12 cellular contexts compared by ENCODE assay signal in the genomic region with DNA sequence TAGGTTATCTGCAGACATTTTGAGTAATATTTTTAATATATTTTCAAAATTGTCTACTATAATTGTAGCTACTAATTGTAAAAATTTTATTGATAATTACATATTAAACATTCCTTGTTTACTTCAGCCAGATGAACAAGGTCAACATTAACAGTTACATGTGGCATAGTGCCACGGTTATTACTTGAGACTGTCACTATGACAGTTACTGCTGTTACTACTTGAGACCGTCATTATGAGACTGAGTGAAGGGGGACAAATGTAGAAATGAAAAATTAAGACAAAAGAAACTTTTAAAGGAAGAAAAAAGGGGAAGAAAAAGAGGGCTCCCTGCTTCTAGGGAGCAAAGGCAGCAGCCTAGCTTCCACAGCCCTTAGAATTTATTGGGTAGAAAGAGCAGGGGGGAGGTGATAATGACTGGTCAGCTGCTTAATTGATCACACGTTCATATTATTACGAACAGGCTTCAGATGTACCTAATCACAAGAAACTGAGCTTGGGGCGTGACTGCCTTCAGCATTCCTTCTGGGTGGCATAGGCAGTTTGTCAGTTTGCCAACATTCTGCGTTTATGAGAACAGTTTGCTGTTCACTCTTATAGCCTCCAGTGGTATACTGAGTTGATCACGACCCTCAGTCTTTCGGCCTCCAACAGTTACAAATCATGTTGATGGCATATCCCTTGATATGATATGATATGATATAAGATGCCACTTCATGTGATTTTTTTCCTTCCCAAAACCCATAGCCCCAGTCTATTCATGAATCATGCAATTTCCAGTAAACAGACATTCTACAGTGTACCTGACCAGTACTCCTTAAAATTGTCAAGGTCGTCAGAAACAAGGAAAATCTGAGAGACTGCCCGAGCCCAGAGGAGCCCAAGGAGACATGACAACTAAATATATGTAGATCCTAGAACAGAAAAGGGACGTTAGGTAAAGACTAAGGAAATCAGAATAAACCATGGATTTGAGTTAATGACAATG. TPM values are rescaled to one million over a fixed set of nuclear protein-coding genes. Genes with fewer than 3 reads are reported as not detected.
DNase-seq lines count a peak whose midpoint lies in the region; ATAC-seq and TF ChIP-seq lines count a peak whose summit lies in the region.
"Had no signal": no experiment of that assay in that cellular context is flagged by ENCODE, and none has a peak within 500 bp of the region (broad histone marks: within the 10 kb centered on the region; RNA-seq: fewer than 3 reads in every experiment).

No MANE protein-coding gene starts in this region.

- no peaks in the 10 kb centered on the region for H3K36me3 ChIP-seq in left lung

- peak overlapping the region; percentile 54 for H3K4me3 Mint-ChIP-seq in MCF 10A (ENCODE audit: unreplicated experiment)
- no peak overlapping the region for H3K4me3 Mint-ChIP-seq in activated T-helper 17 cell treated with anti-CD3 and anti-CD28 coated beads, Interleukin-2, amount 50 U/mL, for 72 hours
- H3K4me3 Mint-ChIP-seq: activated CD4-positive, alpha-beta T cell treated with anti-CD3 and anti-CD28 coated beads for 36 hours had no signal

- H3K27me3 Mint-ChIP-seq in MCF 10A (ENCODE audit: insufficient read depth, unreplicated experiment), result no peaks in the 10 kb centered on the region
- no peaks in the 10 kb centered on the region for H3K27me3 Mint-ChIP-seq in activated T-helper 17 cell treated with anti-CD3 and anti-CD28 coated beads, Interleukin-2, amount 50 U/mL, for 72 hours
- H3K27me3 Mint-ChIP-seq: activated CD4-positive, alpha-beta T cell treated with anti-CD3 and anti-CD28 coated beads for 36 hours; IgD-negative memory B cell had no signal

- H3K4me3 ChIP-seq in left lung, result no peak overlapping the region

- BruUV-seq in MCF 10A (replicated peaks; lab: Mats Ljungman, UMichigan), result TSS peak; percentile 94

- H3K4me1 ChIP-seq in left lung, result peaks cover 6 to 55% of the 10 kb centered on the region in 2 donors

- TF ChIP-seq CTCF in MCF 10A (IDR thresholded peaks at IDR 0.05; ENCODE audit: unreplicated experiment) (no peak), left lung (IDR thresholded peaks at IDR 0.05) (no peak)

- peaks cover 13% of the 10 kb centered on the region for H3K36me3 Mint-ChIP-seq in MCF 10A (ENCODE audit: insufficient read depth, unreplicated experiment)
- H3K36me3 Mint-ChIP-seq in activated T-helper 17 cell treated with anti-CD3 and anti-CD28 coated beads, Interleukin-2, amount 50 U/mL, for 72 hours (ENCODE audit: low read depth), result no peaks in the 10 kb centered on the region
- H3K36me3 Mint-ChIP-seq: IgD-negative memory B cell had no signal

- H3K27ac ChIP-seq in left lung, result peak overlapping the region in 1 of 2 donors; percentile 31

- TF ChIP-seq RAD21 in Ishikawa (IDR thresholded peaks at IDR 0.05; ENCODE audit: low read depth), result no peak

- POLR2A ChIA-PET in MCF 10A (lab: Yijun Ruan, JAX), result interaction anchor here (0.5 to 7.2 kb wide), 11 partner anchors 9 to 232 kb away, joined by 3 to 99 read pairs (median 8); a partner anchor contains a TSS

- intact Hi-C loops in MCF 10A (cut with micrococcal nuclease), result no loop called here
- intact Hi-C loops in left lung (cut with DNase I), result no loop called here

- H3K4me1 Mint-ChIP-seq in MCF 10A (ENCODE audit: insufficient read depth, unreplicated experiment), result peaks cover 43% of the 10 kb centered on the region
- peaks cover 38% of the 10 kb centered on the region for H3K4me1 Mint-ChIP-seq in activated T-helper 17 cell treated with anti-CD3 and anti-CD28 coated beads, Interleukin-2, amount 50 U/mL, for 72 hours

- H3K9me3 Mint-ChIP-seq in MCF 10A (ENCODE audit: unreplicated experiment), result no peaks in the 10 kb centered on the region
- H3K9me3 Mint-ChIP-seq in activated T-helper 17 cell treated with anti-CD3 and anti-CD28 coated beads, Interleukin-2, amount 50 U/mL, for 72 hours, result no peaks in the 10 kb centered on the region
- H3K9me3 Mint-ChIP-seq: IgD-negative memory B cell had no signal

- no peaks in the 10 kb centered on the region for H3K9me3 ChIP-seq in left lung

- no peaks in the 10 kb centered on the region for H3K27me3 ChIP-seq in left lung

- peak overlapping the region; percentile 77 for H3K27ac Mint-ChIP-seq in MCF 10A (ENCODE audit: low read depth, unreplicated experiment)
- no peak overlapping the region for H3K27ac Mint-ChIP-seq in activated T-helper 17 cell treated with anti-CD3 and anti-CD28 coated beads, Interleukin-2, amount 50 U/mL, for 72 hours
- H3K27ac Mint-ChIP-seq: activated CD4-positive, alpha-beta T cell treated with anti-CD3 and anti-CD28 coated beads for 36 hours had no signal

- peak; percentile 19; the same call in 1 of the 2 replicates for TF ChIP-seq EP300 in Ishikawa (IDR thresholded peaks at IDR 0.05; ENCODE audit: borderline replicate concordance)

- ATAC-seq in left lung, result peak; percentile 67
- ATAC-seq in HG02852 (IDR thresholded peaks at IDR 0.05; ENCODE audit: unreplicated experiment), result no peak
- no peak for ATAC-seq in activated T-helper 17 cell treated with anti-CD3 and anti-CD28 coated beads, Interleukin-2, amount 50 U/mL, for 72 hours (replicated peaks)
- ATAC-seq: activated CD4-positive, alpha-beta T cell treated with anti-CD3 and anti-CD28 coated beads for 36 hours had no signal

- CTCF ChIA-PET in MCF 10A (lab: Yijun Ruan, JAX), result interaction anchor here (0.6 to 1.5 kb wide), 7 partner anchors 9 to 317 kb away, joined by 3 to 5 read pairs (median 4); a partner anchor contains a TSS

- DNase-seq in A172 (ENCODE audit: low spot score) (peak; percentile 67), MCF 10A (ENCODE audit: unreplicated experiment) (peak; percentile 70), left lung (no peak), HuH-7 (ENCODE audit: low spot score) (no peak), SKM-1 (lab: John Stamatoyannopoulos, UW; ENCODE audit: unreplicated experiment) (no peak)
- DNase-seq: activated CD4-positive, alpha-beta T cell treated with anti-CD3 and anti-CD28 coated beads for 36 hours; cortex of kidney; stimulated activated CD4-positive, alpha-beta T cell treated with anti-CD3 and anti-CD28 coated beads, Interleukin-4, amount 100 ng/mL, for 4 hours had no signal

TF ChIP-seq in Ishikawa, 13 proteins besides CTCF, POLR2A, EP300 and RAD21:
- TF ChIP-seq, protein P1, sequence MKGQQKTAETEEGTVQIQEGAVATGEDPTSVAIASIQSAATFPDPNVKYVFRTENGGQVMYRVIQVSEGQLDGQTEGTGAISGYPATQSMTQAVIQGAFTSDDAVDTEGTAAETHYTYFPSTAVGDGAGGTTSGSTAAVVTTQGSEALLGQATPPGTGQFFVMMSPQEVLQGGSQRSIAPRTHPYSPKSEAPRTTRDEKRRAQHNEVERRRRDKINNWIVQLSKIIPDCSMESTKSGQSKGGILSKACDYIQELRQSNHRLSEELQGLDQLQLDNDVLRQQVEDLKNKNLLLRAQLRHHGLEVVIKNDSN (IDR thresholded peaks at IDR 0.05), result no peak
- TF ChIP-seq TCF12 (IDR thresholded peaks at IDR 0.05; ENCODE audit: low read depth) (peak; percentile 52; the same call in 1 of the 2 replicates), NFIC (IDR thresholded peaks at IDR 0.05) (peak; percentile 86), TEAD4 (IDR thresholded peaks at IDR 0.05) (peak; percentile 83), TAF1 (IDR thresholded peaks at IDR 0.05; ENCODE audit: low read depth) (no peak), YY1 (IDR thresholded peaks at IDR 0.05; ENCODE audit: low read depth) (no peak), CREB1 (IDR thresholded peaks at IDR 0.05; ENCODE audit: low read depth) (no peak)
TF ChIP-seq in Ishikawa: peak in this region for 3.

RNA-seq across cellular contexts. Expression of a gene that starts 13.1 kb away (rescaled TPM):
- total RNA-seq in A172 (2014; rRNA removed; shearing (Covaris generic)), result 30.3 and 48.8 TPM in 2 replicates
- total RNA-seq in MCF 10A (2022) (118 and 131 TPM in 2 replicates), left lung (100 to 1,000 TPM; 123 to 128 TPM)
- total RNA-seq in activated T-helper 17 cell treated with anti-CD3 and anti-CD28 coated beads, Interleukin-2, amount 50 U/mL, for 72 hours, result 100 to 1,000 TPM in 1 of 2 donors, 10 to 100 TPM in 1; 87.7 to 157 TPM

RNA-seq across cellular contexts. Expression of a gene that starts 58.9 kb away (rescaled TPM):
- total RNA-seq in A172 (2014; rRNA removed; shearing (Covaris generic)), result 9.3 and 12.5 TPM in 2 replicates
- total RNA-seq in MCF 10A (2022) (17.6 and 24.9 TPM in 2 replicates), left lung (10 to 100 TPM; 19.2 to 26.9 TPM)
- under 1 TPM; 0.80 to 0.82 TPM for total RNA-seq in activated T-helper 17 cell treated with anti-CD3 and anti-CD28 coated beads, Interleukin-2, amount 50 U/mL, for 72 hours

Comparison
In these comparisons a context has a peak if more than half of its experiments do, and no peak if none do; other contexts are left out.
1. DNase-seq: peak in A172 (single experiment) and MCF 10A (single experiment); none in left lung (0 of 2), HuH-7 (single experiment) and SKM-1 (single experiment).